In genomic region chr20:58447733-58448391, GRCh38 we compare ENCODE assay signal across 8 cellular contexts. TPM values are rescaled to one million over a fixed set of nuclear protein-coding genes. Genes with fewer than 3 reads are reported as not detected.
DNase-seq lines count a peak whose midpoint lies in the region; ATAC-seq, FAIRE-seq and TF ChIP-seq lines count a peak whose summit lies in the region.

No MANE protein-coding gene starts in this region.

- H2AK5ac ChIP-seq in H1 (ENCODE audit: low read depth, low read length): no peak overlapping the region

- TF ChIP-seq EP300 in H1 (IDR thresholded peaks at IDR 0.05; ENCODE audit: borderline replicate concordance in 1 of 2, low read depth in 2 of 2, low read length in 2 of 2): no peak
- no peak for TF ChIP-seq EP300 in transverse colon (IDR thresholded peaks at IDR 0.05; ENCODE audit: low read depth)

- POLR2A ChIA-PET in H1 (lab: Charles Lee; ENCODE audit: partially characterized antibody): interaction anchor here (1.2 to 1.5 kb wide), 2 partner anchors 203 to 209 kb away, joined by 3 to 4 read pairs; no protein-coding TSS in a partner anchor

- 56% methylated on average over 7 of the region's 7 CpGs; no CpG with 5 or more reads in 1 of the 2 experiments for WGBS in H1 (ENCODE audit: extremely low coverage in 1 of 2, insufficient coverage in 1 of 2, insufficient read length in 1 of 2, insufficient replicate concordance in 2 of 2, low coverage in 1 of 2, low lambda C conversion rate in 2 of 2, missing lambda C conversion rate in 1 of 2), 2 experiments
- 20 to 61% methylated on average over 1 to 7 of the region's 7 CpGs for WGBS in transverse colon (ENCODE audit: low coverage in 1 of 2), 2 donors

- H3K18ac ChIP-seq in H1 (ENCODE audit: extremely low read depth, low read length): no peak overlapping the region

- no peak overlapping the region for H2BK15ac ChIP-seq in H1 (ENCODE audit: low read length)

- intact Hi-C loops in Right ventricle myocardium inferior (cut with DNase I): loop anchor here (1.0 to 5.0 kb wide), 2 partner anchors 61 to 211 kb away; partner anchors contain the start of gene VAPB
- intact Hi-C loops in cardiac septum (cut with DNase I): loop anchor here (5.0 kb wide), 1 partner anchor 211 kb away; no protein-coding TSS in a partner anchor
- intact Hi-C loops in transverse colon (cut with DNase I; ENCODE audit: low total_unique reads): loop anchor here (2.0 to 10.0 kb wide), 2 partner anchors 133 to 211 kb away; no protein-coding TSS in a partner anchor

- TF ChIP-seq RAD21 in H1 (IDR thresholded peaks at IDR 0.05 in 1 of 2, conservative IDR thresholded peaks at IDR 0.05 in 1 of 2; ENCODE audit: low read depth in 2 of 2, low read length in 2 of 2): peak; percentile 88 to 91

- H4K20me1 ChIP-seq in H1 (replicated peaks in 1 of 2; ENCODE audit: control insufficient read depth in 1 of 2, insufficient read depth in 2 of 2, low read length in 2 of 2): no peaks in the 10 kb centered on the region

- CTCF ChIA-PET in H1 (lab: Charles Lee; ENCODE audit: partially characterized antibody): interaction anchor here (0.5 to 5.6 kb wide), 41 partner anchors 10 to 267 kb away, joined by 3 to 70 read pairs (median 3); partner anchors contain the start of genes RAB22A and VAPB

- peak; percentile 62 for ATAC-seq in Right ventricle myocardium inferior
- ATAC-seq in HG02623 (IDR thresholded peaks at IDR 0.05; ENCODE audit: unreplicated experiment): no peak

- no peak overlapping the region for H2BK5ac ChIP-seq in H1 (ENCODE audit: low read depth, low read length)

- TF ChIP-seq CTCF in H1 (IDR thresholded peaks at IDR 0.05; ENCODE audit: control extremely low read depth in 1 of 3, insufficient read depth in 1 of 3, low read depth in 1 of 3, low read length in 3 of 3): peak; percentile 69 to 85 (median 84)
- peak; percentile 50 to 70 (median 62) for TF ChIP-seq CTCF in transverse colon (IDR thresholded peaks at IDR 0.05)

- H3K9me3 ChIP-seq in H1 (ENCODE audit: insufficient read depth in 2 of 2, low read depth in 1 of 2, low read length in 1 of 2) (no peaks in the 10 kb centered on the region), transverse colon (no peaks in the 10 kb centered on the region)

- H2BK12ac ChIP-seq in H1 (ENCODE audit: low read depth, low read length): no peak overlapping the region

- no peak overlapping the region for H4K8ac ChIP-seq in H1 (ENCODE audit: extremely low read depth, insufficient read depth, low read length)

- no peaks in the 10 kb centered on the region for H3K27me3 ChIP-seq in H1 (replicated peaks in 1 of 4; ENCODE audit: control insufficient read depth in 3 of 4, extremely low read depth in 1 of 4, insufficient read depth in 3 of 4, low read length in 3 of 4)
- no peaks in the 10 kb centered on the region for H3K27me3 ChIP-seq in transverse colon

- no peaks in the 10 kb centered on the region; a peak in 1 of 4 replicates for H3K79me2 ChIP-seq in H1 (ENCODE audit: control insufficient read depth in 1 of 2, insufficient read depth in 2 of 2, low read length in 2 of 2)

- in situ Hi-C loops in transverse colon (cut with MboI; ENCODE audit: low pct_ligation_motif_present in 1 of 4, low pct_unique_long_range_greater_than_20kb in 1 of 4, low sequenced_read_pairs in 3 of 4): loop anchor here in 2 of 4 donors (10.0 kb wide), 2 partner anchors 203 to 213 kb away; no protein-coding TSS in a partner anchor

- no peak overlapping the region for H2AFZ ChIP-seq in H1 (ENCODE audit: low read length)

- no peaks in the 10 kb centered on the region for H3K23me2 ChIP-seq in H1 (ENCODE audit: low read depth, low read length)

- H3K27ac ChIP-seq in H1 (ENCODE audit: low read depth, low read length) (no peak overlapping the region), transverse colon (no peak overlapping the region)

- H3K36me3 ChIP-seq in H1 (ENCODE audit: control insufficient read depth in 2 of 4, insufficient read depth in 4 of 4, low read length in 3 of 4) (peaks cover 2 to 12% (median 5%) of the 10 kb centered on the region in 4 experiments; a peak in 4 of 8 replicates), transverse colon (peaks cover 0 to 8% (median 4%) of the 10 kb centered on the region in 4 donors)

- H3K9ac ChIP-seq in H1 (replicated peaks in 1 of 4; ENCODE audit: extremely low read depth in 1 of 4, low read depth in 3 of 4, low read length in 3 of 4): no peak overlapping the region

- H3K56ac ChIP-seq in H1 (replicated peaks; ENCODE audit: insufficient read length, low read depth, low read length): no peak overlapping the region

- H3K4me3 ChIP-seq in H1 (ENCODE audit: extremely low read depth in 1 of 4, insufficient read depth in 2 of 4, low read depth in 3 of 4, low read length in 4 of 4) (no peak overlapping the region), transverse colon (no peak overlapping the region)

- H3K4me2 ChIP-seq in H1 (ENCODE audit: insufficient read depth in 1 of 2, low read depth in 2 of 2, low read length in 2 of 2): no peak overlapping the region

- H3K79me1 ChIP-seq in H1 (ENCODE audit: low read depth, low read length): no peaks in the 10 kb centered on the region; the same call in 1 of the 2 replicates

- H2BK20ac ChIP-seq in H1 (ENCODE audit: low read length): no peak overlapping the region

- H3K4ac ChIP-seq in H1 (replicated peaks; ENCODE audit: insufficient read length, low read depth, low read length): no peak overlapping the region

- FAIRE-seq in H1 (lab: Jason Lieb, UNC): peak; percentile 84

- H3K4me1 ChIP-seq in H1 (replicated peaks in 1 of 4; ENCODE audit: control insufficient read depth in 3 of 4, insufficient read depth in 4 of 4, low read length in 3 of 4) (peaks cover 4 to 8% (median 5%) of the 10 kb centered on the region in 4 experiments; a peak in 6 of 7 replicates), transverse colon (peaks cover 0 to 17% (median 2%) of the 10 kb centered on the region in 4 donors)

- H3K14ac ChIP-seq in H1 (ENCODE audit: insufficient read length): no peak overlapping the region

- no peak overlapping the region for H3K23ac ChIP-seq in H1 (ENCODE audit: insufficient read length)

- DNase-seq in Right ventricle myocardium inferior (ENCODE audit: missing footprints): no peak
- DNase-seq in cardiac septum (ENCODE audit: low spot score): no peak
- DNase-seq in NCI-H128 (lab: John Stamatoyannopoulos, UW; ENCODE audit: unreplicated experiment): peak; percentile 5
- peak; percentile 25 to 31 for DNase-seq in activated CD4-positive, alpha-beta T cell treated with anti-CD3 and anti-CD28 coated beads for 24 hours (ENCODE audit: low read depth in 2 of 2)
- peak in 1 of 2 experiments; percentile 76 for DNase-seq in H1 (ENCODE audit: low read depth in 1 of 2, low spot score in 2 of 2)
- DNase-seq in myocyte (ENCODE audit: low read depth): peak; percentile 63
- peak; percentile 55 for DNase-seq in transverse colon

- TF ChIP-seq POLR2A in H1 (IDR thresholded peaks at IDR 0.05; ENCODE audit: control extremely low read depth in 1 of 2, low read depth in 2 of 2, low read length in 2 of 2) (no peak), transverse colon (IDR thresholded peaks at IDR 0.05) (no peak)

- no peak overlapping the region for H2BK120ac ChIP-seq in H1 (replicated peaks; ENCODE audit: low read depth, low read length)

- H4K91ac ChIP-seq in H1 (replicated peaks; ENCODE audit: insufficient read length, low read length): no peak overlapping the region

- no peak overlapping the region for H4K5ac ChIP-seq in H1 (ENCODE audit: insufficient read length, low read depth, low read length)

TF ChIP-seq in H1, 55 proteins besides CTCF, POLR2A, EP300 and RAD21:
- TF ChIP-seq JUN (IDR thresholded peaks at IDR 0.05; ENCODE audit: low read depth, low read length): no peak
- no peak for TF ChIP-seq NANOG (IDR thresholded peaks at IDR 0.05; ENCODE audit: insufficient read depth, low read depth, low read length, poor library complexity, severe bottlenecking)
- no peak for TF ChIP-seq BRCA1 (IDR thresholded peaks at IDR 0.05; ENCODE audit: low read depth, low read length)
- no peak for TF ChIP-seq MAX (IDR thresholded peaks at IDR 0.05)
- TF ChIP-seq E2F6 (IDR thresholded peaks at IDR 0.05): no peak

RNA-seq across cellular contexts. Expression of gene VAPB, which starts 58.8 kb away (rescaled TPM):
- total RNA-seq in Right ventricle myocardium inferior (72.4 TPM), cardiac septum (65.9 TPM), myocyte (17.8 and 18.9 TPM in 2 replicates), transverse colon (10 to 100 TPM; 11.6 to 44.8 (median 28.0) TPM)
- total RNA-seq in H1 (2021; fragmentation: NEBNext Ultra II Directional; extraction: Animal tissue kit (Norgen Biotek cat#: 25700)): 57.1 and 62.8 TPM in 2 replicates
- 20.8 and 24.4 TPM in 2 replicates for polyA plus RNA-seq in H1 (2011; rRNA removed)
- polyA plus RNA-seq in H1 (2011; cell fraction: cytosol; rRNA removed): 28.6 TPM
- polyA plus RNA-seq in H1 (2011; cell fraction: nucleus; rRNA removed): 17.8 TPM
- polyA plus RNA-seq in H1 (2012, experiment 1 of 2): 41.8 to 48.7 TPM (median 43.8 TPM) in 4 replicates
- polyA plus RNA-seq in H1 (2012, experiment 2 of 2): 19.7 TPM
- 24.6 TPM for polyA plus RNA-seq in H1 (2013, experiment 1 of 2)
- 28.1 TPM for polyA plus RNA-seq in H1 (2013, experiment 2 of 2)
- 16.9 and 17.8 TPM in 2 replicates for polyA minus RNA-seq in H1 (2011; rRNA and poly(A)+ RNA removed)
- 20.2 TPM for polyA minus RNA-seq in H1 (2011; cell fraction: cytosol; rRNA and poly(A)+ RNA removed)
- 15.5 TPM for polyA minus RNA-seq in H1 (2011; cell fraction: nucleus; rRNA and poly(A)+ RNA removed)
- polyA plus RNA-seq in myocyte (2012): 38.7 TPM

Comparison
In these comparisons a context has a peak if more than half of its experiments do, and no peak if none do; other contexts are left out.
1. DNase-seq: peak in NCI-H128 (single experiment), activated CD4-positive, alpha-beta T cell treated with anti-CD3 and anti-CD28 coated beads for 24 hours (2 of 2), myocyte (single experiment) and transverse colon (single experiment); none in Right ventricle myocardium inferior (single experiment) and cardiac septum (single experiment).